ENCODE assay signal across 18 cellular contexts in genomic region chr6:6728169-6728941, GRCh38.
"Had no signal": no experiment of that assay in that cellular context is flagged by ENCODE, and none has a peak within 500 bp of the region (broad histone marks: within the 10 kb centered on the region; RNA-seq: fewer than 3 reads in every experiment).

No MANE protein-coding gene starts in this region.

- H3K36me3 ChIP-seq: brain microvascular endothelial cell, ovary, sigmoid colon, spleen had no signal

- H3K9me3 Mint-ChIP-seq: activated T-helper 17 cell treated with anti-CD3 and anti-CD28 coated beads, Interleukin-2, amount 50 U/mL, for 72 hours; central memory CD8-positive, alpha-beta T cell; mesothelial cell of epicardium; neural crest cell; T-helper 2 cell treated with Interferon-gamma antibody and Interleukin-4, amounts not matched to agents 5 μg/mL and 100 μg/mL, for 36 hours had no signal

- H3K36me3 Mint-ChIP-seq: mesothelial cell of epicardium had no signal

- H3K4me1 Mint-ChIP-seq: activated T-helper 17 cell treated with anti-CD3 and anti-CD28 coated beads, Interleukin-2, amount 50 U/mL, for 72 hours had no signal

- H3K4me3 ChIP-seq: coronary artery, ovary, sigmoid colon, spleen had no signal

- H3K27ac Mint-ChIP-seq: activated T-helper 17 cell treated with anti-CD3 and anti-CD28 coated beads, Interleukin-2, amount 50 U/mL, for 72 hours; mesothelial cell of epicardium; T-helper 2 cell treated with Interferon-gamma antibody and Interleukin-4, amounts not matched to agents 5 μg/mL and 100 μg/mL, for 36 hours had no signal

- DNase-seq: activated naive CD4-positive, alpha-beta T cell treated with Interleukin-2 at 50 U/mL for 16 hours; anterior cingulate cortex; brain microvascular endothelial cell; effector CD4-positive, alpha-beta T cell; foreskin keratinocyte; glutamatergic neuron; hypothalamus; ovary; sigmoid colon; spleen; stimulated activated CD4-positive, alpha-beta T cell treated with anti-CD3 and anti-CD28 coated beads, Interleukin-1b, Interleukin-23, amount 100 ng/mL, for 48 hours had no signal

- H3K27me3 ChIP-seq: brain microvascular endothelial cell, foreskin keratinocyte, ovary, sigmoid colon had no signal

- H3K27ac ChIP-seq: brain microvascular endothelial cell, coronary artery, foreskin keratinocyte, ovary, sigmoid colon had no signal

- H3K9me3 ChIP-seq: ovary, sigmoid colon, spleen had no signal

- FAIRE-seq: urothelium cell line had no signal

- H3K4me3 Mint-ChIP-seq: activated T-helper 17 cell treated with anti-CD3 and anti-CD28 coated beads, Interleukin-2, amount 50 U/mL, for 72 hours; central memory CD8-positive, alpha-beta T cell; mesothelial cell of epicardium; neural crest cell; T-helper 2 cell treated with Interferon-gamma antibody and Interleukin-4, amounts not matched to agents 5 μg/mL and 100 μg/mL, for 36 hours had no signal
